31 cellular contexts compared by ENCODE assay signal in genomic region chr1:89472253-89472652, GRCh38. TPM values are rescaled to one million over a fixed set of nuclear protein-coding genes. Genes with fewer than 3 reads are reported as not detected.
DNase-seq lines count a peak whose midpoint lies in the region; ATAC-seq, FAIRE-seq and TF ChIP-seq lines count a peak whose summit lies in the region.
"Had no signal": no experiment of that assay in that cellular context is flagged by ENCODE, and none has a peak within 500 bp of the region (broad histone marks: within the 10 kb centered on the region; RNA-seq: fewer than 3 reads in every experiment).

No MANE protein-coding gene starts in this region.

- no peaks in the 10 kb centered on the region for H3K79me2 ChIP-seq in HepG2 (ENCODE audit: insufficient read depth, low read length)

- TF ChIP-seq POLR2A in HepG2 (IDR thresholded peaks at IDR 0.05; ENCODE audit: insufficient read depth in 1 of 2, low read depth in 2 of 2, low read length in 2 of 2) (no peak), right lobe of liver (IDR thresholded peaks at IDR 0.05) (no peak)

- H2AFZ ChIP-seq in HepG2 (ENCODE audit: low read length) = no peak overlapping the region

- no TSS peak for BruUV-seq in HepG2 (replicated peaks; lab: Mats Ljungman, UMichigan)

- no peak overlapping the region for H3K4me3 ChIP-seq in HepG2 (replicated peaks in 1 of 3; ENCODE audit: insufficient read depth in 1 of 3, low read depth in 2 of 3, low read length in 3 of 3)
- H3K4me3 ChIP-seq in right lobe of liver = no peak overlapping the region
- H3K4me3 ChIP-seq in HEK293 (ENCODE audit: low read depth, low read length) = no peak overlapping the region
- H3K4me3 ChIP-seq: A549; BLaER1; BLaER1 treated with 17β-estradiol and CSF1 and Interleukin-3, amounts not matched to agents 10 nM and 100 nM had no signal

- H3K4me1 ChIP-seq in HepG2 (ENCODE audit: insufficient read depth, low read length) (no peaks in the 10 kb centered on the region), right lobe of liver (no peaks in the 10 kb centered on the region), HEK293 (ENCODE audit: control insufficient read depth, insufficient read depth, low read length) (no peaks in the 10 kb centered on the region)
- H3K4me1 ChIP-seq: A549, BE2C, BLaER1, Caco-2 had no signal

- no peak for FAIRE-seq in HepG2 (lab: Jason Lieb, UNC)
- FAIRE-seq: A204.1, A549, D721Med had no signal

- in situ Hi-C loops in HepG2 (cut with HindIII; ENCODE audit: extremely low pct_ligation_motif_present, low pct_unique_long_range_greater_than_20kb) = loop anchor here (25.0 kb wide), 1 partner anchor 460 kb away; the partner anchor contains the start of gene GBP3

- 94% methylated on average over 1 of the region's 1 CpG for WGBS in HepG2 (ENCODE audit: low lambda C conversion rate)
- 59% methylated on average over 1 of the region's 1 CpG for WGBS in right lobe of liver (ENCODE audit: insufficient coverage, low coverage, low lambda C conversion rate, missing lambda C conversion rate)

- POLR2A ChIA-PET in HepG2 (lab: Yijun Ruan, JAX) = no interaction called here
- POLR2A ChIA-PET in HEK293 (lab: Yijun Ruan, JAX) = no interaction called here

- no peaks in the 10 kb centered on the region for H4K20me1 ChIP-seq in HepG2 (ENCODE audit: insufficient read depth, low read length)
- H4K20me1 ChIP-seq: BLaER1; BLaER1 treated with 17β-estradiol and CSF1 and Interleukin-3, amounts not matched to agents 10 nM and 100 nM had no signal

- H3K9ac ChIP-seq in HepG2 (ENCODE audit: insufficient read depth, low read depth, low read length) = no peak overlapping the region
- H3K9ac ChIP-seq: BLaER1; BLaER1 treated with 17β-estradiol and CSF1 and Interleukin-3, amounts not matched to agents 10 nM and 100 nM had no signal

- H3K27me3 ChIP-seq in HepG2 (ENCODE audit: control insufficient read depth in 1 of 2, insufficient read depth in 2 of 2, low read length in 2 of 2) (no peaks in the 10 kb centered on the region), right lobe of liver (no peaks in the 10 kb centered on the region)
- H3K27me3 ChIP-seq: BE2C, BLaER1 had no signal

- intact Hi-C loops in HepG2 (cut with micrococcal nuclease; ENCODE audit: unreplicated experiment) = no loop called here
- intact Hi-C loops in right lobe of liver (cut with DNase I) = no loop called here

- ATAC-seq in HepG2 (no peak), right lobe of liver (no peak)
- ATAC-seq: A549; CD8-positive, alpha-beta T cell had no signal

- TF ChIP-seq CTCF in HepG2 (CRISPR knock-in tag; IDR thresholded peaks at IDR 0.05) (no peak), right lobe of liver (IDR thresholded peaks at IDR 0.05) (no peak), HEK293 (tag by site-specific recombination; IDR thresholded peaks at IDR 0.05) (no peak)

- no peak overlapping the region for H3K4me2 ChIP-seq in HepG2 (ENCODE audit: low read depth, low read length)
- H3K4me2 ChIP-seq: A549; BLaER1; BLaER1 treated with 17β-estradiol and CSF1 and Interleukin-3, amounts not matched to agents 10 nM and 100 nM had no signal

- H3K27ac ChIP-seq in HepG2 (ENCODE audit: extremely low read length, insufficient read depth, low read length) (no peak overlapping the region), right lobe of liver (no peak overlapping the region), HEK293 (ENCODE audit: extremely low read depth, low read depth, low read length) (no peak overlapping the region)
- H3K27ac ChIP-seq: 22Rv1; A549; BLaER1; BLaER1 treated with 17β-estradiol and CSF1 and Interleukin-3, amounts not matched to agents 10 nM and 100 nM; C4-2B had no signal

- TF ChIP-seq EP300 in HepG2 (IDR thresholded peaks at IDR 0.05; ENCODE audit: low read depth in 2 of 2, low read length in 2 of 2) (no peak), HepG2 (CRISPR knock-in tag; IDR thresholded peaks at IDR 0.05; ENCODE audit: borderline replicate concordance) (no peak)

- no peaks in the 10 kb centered on the region for H3K36me3 ChIP-seq in HepG2 (replicated peaks in 1 of 2; ENCODE audit: control insufficient read depth in 1 of 2, insufficient read depth in 2 of 2, low read length in 2 of 2)
- no peaks in the 10 kb centered on the region for H3K36me3 ChIP-seq in right lobe of liver
- no peaks in the 10 kb centered on the region for H3K36me3 ChIP-seq in HEK293 (ENCODE audit: control insufficient read depth in 2 of 2, insufficient read depth in 1 of 2, low read length in 2 of 2)
- H3K36me3 ChIP-seq: BE2C, BLaER1 had no signal

- TF ChIP-seq RAD21 in HepG2 (CRISPR knock-in tag; IDR thresholded peaks at IDR 0.05) = no peak

- DNase-seq in HepG2 (ENCODE audit: low spot score) (no peak), right lobe of liver (no peak), NCI-H1048 (lab: John Stamatoyannopoulos, UW) (no peak)
- DNase-seq: 8988T; ACHN; AML-193; BE2C; C1 segment of cervical spinal cord; Caco-2; Calu3; CD4-positive, alpha-beta memory T cell; CD4-positive, alpha-beta T cell; CD4-positive, CD25-positive, alpha-beta regulatory T cell; CD8-positive, alpha-beta memory T cell; CD8-positive, alpha-beta T cell; COR-L47; DMS 273 treated with DMSO at 0.1 percent for 48 hours; DMS153; DMS53; DMS79; DMS79 treated with DMSO at 0.1 percent for 48 hours; DND-41; EL had no signal

- CTCF ChIA-PET in HepG2 (lab: Yijun Ruan, JAX; ENCODE audit: low intra/inter-chr PET ratio, low total read pairs) = no interaction called here
- CTCF ChIA-PET in HEK293 (lab: Yijun Ruan, JAX) = interaction anchor here (0.6 to 2.1 kb wide), 3 partner anchors 11 to 312 kb away, joined by 3 to 6 read pairs (median 5); no protein-coding TSS in a partner anchor

- H3K9me3 ChIP-seq in HepG2 (ENCODE audit: low read length) (no peaks in the 10 kb centered on the region), right lobe of liver (no peaks in the 10 kb centered on the region), HEK293 (ENCODE audit: control insufficient read depth, insufficient read depth, low read depth, low read length) (no peaks in the 10 kb centered on the region)
- H3K9me3 ChIP-seq: A549, BE2C, Caco-2 had no signal

TF ChIP-seq in HepG2, 621 proteins besides CTCF, POLR2A, EP300 and RAD21 (continues in another document):
- TF ChIP-seq SNAPC2 (CRISPR knock-in tag; IDR thresholded peaks at IDR 0.05) (no peak), PRPF4 (IDR thresholded peaks at IDR 0.05; ENCODE audit: low read depth, low read length, poor library complexity, severe bottlenecking) (no peak), ZNF414 (CRISPR knock-in tag; IDR thresholded peaks at IDR 0.05) (no peak), MXD1 (CRISPR knock-in tag; IDR thresholded peaks at IDR 0.05) (no peak), ATF1 (CRISPR knock-in tag; IDR thresholded peaks at IDR 0.05) (no peak)

TF ChIP-seq in HEK293, 187 proteins besides CTCF, POLR2A, EP300 and RAD21:
- TF ChIP-seq ATF2 (tag by site-specific recombination; IDR thresholded peaks at IDR 0.05; ENCODE audit: low read depth) = peak; percentile 68
- TF ChIP-seq ZNF830 (tag by site-specific recombination; IDR thresholded peaks at IDR 0.05; ENCODE audit: low read depth) = no peak
- no peak for TF ChIP-seq ZNF239 (tag by site-specific recombination; IDR thresholded peaks at IDR 0.05)

RNA-seq across cellular contexts. Expression of gene LRRC8B, which starts 52.4 kb away (rescaled TPM):
- total RNA-seq in HepG2 (2016; rRNA removed; fragmentation: Illumina TruSeq; extraction: Trizol) = 7.6 and 9.2 TPM in 2 replicates
- 1.1 and 1.4 TPM in 2 replicates for total RNA-seq in HepG2 (2016; cell fraction: cytosol; rRNA removed; fragmentation: Illumina TruSeq; extraction: Trizol; ENCODE audit: low read depth)
- 6.9 and 9.0 TPM in 2 replicates for total RNA-seq in HepG2 (2016; cell fraction: insoluble cytoplasmic fraction; rRNA removed; fragmentation: Illumina TruSeq; extraction: Trizol)
- 5.0 and 5.5 TPM in 2 replicates for total RNA-seq in HepG2 (2016; cell fraction: membrane; rRNA removed; fragmentation: Illumina TruSeq; extraction: Trizol)
- 6.7 and 7.5 TPM in 2 replicates for total RNA-seq in HepG2 (2016; cell fraction: nucleus; rRNA removed; fragmentation: Illumina TruSeq; extraction: Trizol)
- polyA plus RNA-seq in HepG2 (2011; rRNA removed) = 4.9 TPM in 2 replicates
- polyA plus RNA-seq in HepG2 (2011; cell fraction: cytosol; rRNA removed) = 5.2 and 6.2 TPM in 2 replicates
- 3.8 and 4.7 TPM in 2 replicates for polyA plus RNA-seq in HepG2 (2011; cell fraction: nucleus; rRNA removed)
- polyA plus RNA-seq in HepG2 (2012) = 4.1 and 4.3 TPM in 2 replicates
- 0.52 and 0.54 TPM in 2 replicates for polyA plus RNA-seq in HepG2 (2016; cell fraction: cytosol; fragmentation: Illumina TruSeq; extraction: Trizol; ENCODE audit: low read depth)
- polyA plus RNA-seq in HepG2 (2016; cell fraction: insoluble cytoplasmic fraction; fragmentation: Illumina TruSeq; extraction: Trizol; ENCODE audit: low read depth) = 7.3 and 7.9 TPM in 2 replicates
- polyA plus RNA-seq in HepG2 (2016; cell fraction: membrane; fragmentation: Illumina TruSeq; extraction: Trizol; ENCODE audit: low read depth) = 2.1 and 2.2 TPM in 2 replicates
- 6.1 and 6.2 TPM in 2 replicates for polyA plus RNA-seq in HepG2 (2016; cell fraction: nucleus; fragmentation: Illumina TruSeq; extraction: Trizol; ENCODE audit: insufficient read depth, low read depth)
- 25.7 and 28.2 TPM in 2 replicates for polyA minus RNA-seq in HepG2 (2011; rRNA and poly(A)+ RNA removed; ENCODE audit: low replicate concordance)
- polyA minus RNA-seq in HepG2 (2011; cell fraction: cytosol; rRNA and poly(A)+ RNA removed) = 10.6 and 10.9 TPM in 2 replicates
- polyA minus RNA-seq in HepG2 (2011; cell fraction: nucleus; rRNA and poly(A)+ RNA removed) = 12.4 and 17.7 TPM in 2 replicates
- 10 to 100 TPM in 1 of 6 experiments, 1 to 10 TPM in 5; 1.8 to 11.3 (median 4.7) TPM for total RNA-seq in right lobe of liver

Comparison
In these comparisons a context has a peak if more than half of its experiments do, and no peak if none do; other contexts are left out.
1. Of the 63 proteins assayed by ChIP-seq in both HepG2 and HEK293: peak only in HepG2: none; only in HEK293: ATF2; in both: none; in neither: 62.